In the genomic region with DNA sequence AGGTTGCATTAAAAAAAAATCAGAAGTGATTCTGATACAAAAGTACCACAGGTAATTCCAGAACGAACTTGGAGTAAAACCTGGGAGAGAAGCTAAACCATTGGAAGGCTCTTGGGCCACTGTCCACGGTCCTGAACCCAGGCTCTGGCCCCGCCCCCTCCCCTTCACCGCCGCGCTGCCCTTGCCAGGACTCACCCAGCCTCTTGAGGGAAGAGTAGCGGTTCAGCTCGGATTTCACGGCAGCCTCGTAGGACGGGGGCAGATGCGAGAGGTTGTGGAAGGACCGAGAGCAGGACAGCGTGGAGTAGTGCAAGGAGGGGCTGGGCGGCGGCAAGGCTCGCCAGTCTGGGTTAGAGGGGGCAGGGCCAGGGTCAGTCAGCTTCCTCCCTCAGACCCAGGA, we compare ENCODE assay signal across 1 cellular context.
A peak's percentile ranks its signal among the peaks of the same experiment; 100 is the strongest.
TF ChIP-seq lines count a peak whose summit lies in the region.

No MANE protein-coding gene starts in this region.

TF ChIP-seq in HepG2, 621 proteins besides CTCF, POLR2A, EP300 and RAD21 (continued from another document and continues in another):
- TF ChIP-seq, protein P1, sequence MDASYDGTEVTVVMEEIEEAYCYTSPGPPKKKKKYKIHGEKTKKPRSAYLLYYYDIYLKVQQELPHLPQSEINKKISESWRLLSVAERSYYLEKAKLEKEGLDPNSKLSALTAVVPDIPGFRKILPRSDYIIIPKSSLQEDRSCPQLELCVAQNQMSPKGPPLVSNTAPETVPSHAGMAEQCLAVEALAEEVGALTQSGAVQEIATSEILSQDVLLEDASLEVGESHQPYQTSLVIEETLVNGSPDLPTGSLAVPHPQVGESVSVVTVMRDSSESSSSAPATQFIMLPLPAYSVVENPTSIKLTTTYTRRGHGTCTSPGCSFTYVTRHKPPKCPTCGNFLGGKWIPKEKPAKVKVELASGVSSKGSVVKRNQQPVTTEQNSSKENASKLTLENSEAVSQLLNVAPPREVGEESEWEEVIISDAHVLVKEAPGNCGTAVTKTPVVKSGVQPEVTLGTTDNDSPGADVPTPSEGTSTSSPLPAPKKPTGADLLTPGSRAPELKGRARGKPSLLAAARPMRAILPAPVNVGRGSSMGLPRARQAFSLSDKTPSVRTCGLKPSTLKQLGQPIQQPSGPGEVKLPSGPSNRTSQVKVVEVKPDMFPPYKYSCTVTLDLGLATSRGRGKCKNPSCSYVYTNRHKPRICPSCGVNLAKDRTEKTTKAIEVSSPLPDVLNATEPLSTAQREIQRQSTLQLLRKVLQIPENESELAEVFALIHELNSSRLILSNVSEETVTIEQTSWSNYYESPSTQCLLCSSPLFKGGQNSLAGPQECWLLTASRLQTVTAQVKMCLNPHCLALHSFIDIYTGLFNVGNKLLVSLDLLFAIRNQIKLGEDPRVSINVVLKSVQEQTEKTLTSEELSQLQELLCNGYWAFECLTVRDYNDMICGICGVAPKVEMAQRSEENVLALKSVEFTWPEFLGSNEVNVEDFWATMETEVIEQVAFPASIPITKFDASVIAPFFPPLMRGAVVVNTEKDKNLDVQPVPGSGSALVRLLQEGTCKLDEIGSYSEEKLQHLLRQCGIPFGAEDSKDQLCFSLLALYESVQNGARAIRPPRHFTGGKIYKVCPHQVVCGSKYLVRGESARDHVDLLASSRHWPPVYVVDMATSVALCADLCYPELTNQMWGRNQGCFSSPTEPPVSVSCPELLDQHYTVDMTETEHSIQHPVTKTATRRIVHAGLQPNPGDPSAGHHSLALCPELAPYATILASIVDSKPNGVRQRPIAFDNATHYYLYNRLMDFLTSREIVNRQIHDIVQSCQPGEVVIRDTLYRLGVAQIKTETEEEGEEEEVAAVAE (CRISPR knock-in tag; IDR thresholded peaks at IDR 0.05; ENCODE audit: borderline replicate concordance), result peak; percentile 84
- TF ChIP-seq, protein P2, sequence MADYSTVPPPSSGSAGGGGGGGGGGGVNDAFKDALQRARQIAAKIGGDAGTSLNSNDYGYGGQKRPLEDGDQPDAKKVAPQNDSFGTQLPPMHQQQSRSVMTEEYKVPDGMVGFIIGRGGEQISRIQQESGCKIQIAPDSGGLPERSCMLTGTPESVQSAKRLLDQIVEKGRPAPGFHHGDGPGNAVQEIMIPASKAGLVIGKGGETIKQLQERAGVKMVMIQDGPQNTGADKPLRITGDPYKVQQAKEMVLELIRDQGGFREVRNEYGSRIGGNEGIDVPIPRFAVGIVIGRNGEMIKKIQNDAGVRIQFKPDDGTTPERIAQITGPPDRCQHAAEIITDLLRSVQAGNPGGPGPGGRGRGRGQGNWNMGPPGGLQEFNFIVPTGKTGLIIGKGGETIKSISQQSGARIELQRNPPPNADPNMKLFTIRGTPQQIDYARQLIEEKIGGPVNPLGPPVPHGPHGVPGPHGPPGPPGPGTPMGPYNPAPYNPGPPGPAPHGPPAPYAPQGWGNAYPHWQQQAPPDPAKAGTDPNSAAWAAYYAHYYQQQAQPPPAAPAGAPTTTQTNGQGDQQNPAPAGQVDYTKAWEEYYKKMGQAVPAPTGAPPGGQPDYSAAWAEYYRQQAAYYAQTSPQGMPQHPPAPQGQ (CRISPR knock-in tag; IDR thresholded peaks at IDR 0.05; ENCODE audit: borderline replicate concordance), result no peak
- TF ChIP-seq CENPT (CRISPR knock-in tag; IDR thresholded peaks at IDR 0.05; ENCODE audit: low read depth) (no peak), ZNF264 (CRISPR knock-in tag; IDR thresholded peaks at IDR 0.05) (peak; percentile 25; the same call in 1 of the 2 replicates), ZNF782 (CRISPR knock-in tag; IDR thresholded peaks at IDR 0.05; ENCODE audit: borderline replicate concordance) (no peak), BORCS8-MEF2B (CRISPR knock-in tag; IDR thresholded peaks at IDR 0.05) (peak; percentile 81), ZZZ3 (CRISPR knock-in tag; IDR thresholded peaks at IDR 0.05; ENCODE audit: borderline replicate concordance) (no peak), ISX (CRISPR knock-in tag; conservative IDR thresholded peaks at IDR 0.05) (no peak), ZNF747 (CRISPR knock-in tag; IDR thresholded peaks at IDR 0.05; ENCODE audit: borderline replicate concordance) (no peak), ZNF619 (CRISPR knock-in tag; IDR thresholded peaks at IDR 0.05) (no peak), RFXAP (CRISPR knock-in tag; IDR thresholded peaks at IDR 0.05; ENCODE audit: borderline replicate concordance) (0 out of 2 replicates have a peak, but pooled peaks have one; percentile 25), ZNF33A (CRISPR knock-in tag; IDR thresholded peaks at IDR 0.05; ENCODE audit: borderline replicate concordance) (no peak), MTA3 (CRISPR knock-in tag; IDR thresholded peaks at IDR 0.05) (no peak), ZNF552 (CRISPR knock-in tag; IDR thresholded peaks at IDR 0.05; ENCODE audit: borderline replicate concordance) (no peak), ZNF136 (CRISPR knock-in tag; IDR thresholded peaks at IDR 0.05; ENCODE audit: low read depth) (no peak), ATM (IDR thresholded peaks at IDR 0.05; ENCODE audit: borderline replicate concordance) (no peak), ARNTL (CRISPR knock-in tag; IDR thresholded peaks at IDR 0.05) (0 out of 2 replicates have a peak, but pooled peaks have one; percentile 48), ZNF556 (CRISPR knock-in tag; IDR thresholded peaks at IDR 0.05; ENCODE audit: borderline replicate concordance) (no peak), FOXM1 (CRISPR knock-in tag; IDR thresholded peaks at IDR 0.05) (no peak), ZFP36L1 (CRISPR knock-in tag; IDR thresholded peaks at IDR 0.05) (0 out of 2 replicates have a peak, but pooled peaks have one; percentile 42), RCOR2 (CRISPR knock-in tag; IDR thresholded peaks at IDR 0.05) (no peak), ZNF766 (CRISPR knock-in tag; IDR thresholded peaks at IDR 0.05; ENCODE audit: borderline replicate concordance) (0 out of 2 replicates have a peak, but pooled peaks have one; percentile 36), SMC3 (IDR thresholded peaks at IDR 0.05; ENCODE audit: low read length) (no peak), HNRNPH1 (optimal IDR thresholded peaks at IDR 0.05; ENCODE audit: low read depth, low read length) (no peak), IKZF4 (CRISPR knock-in tag; IDR thresholded peaks at IDR 0.05; ENCODE audit: borderline replicate concordance, low read depth, not compliant biosample characterization) (peak; percentile 49), ELF3 (CRISPR knock-in tag; IDR thresholded peaks at IDR 0.05) (0 out of 2 replicates have a peak, but pooled peaks have one; percentile 56), ZNF180 (CRISPR knock-in tag; IDR thresholded peaks at IDR 0.05; ENCODE audit: borderline replicate concordance, low read depth) (no peak), SYNCRIP (IDR thresholded peaks at IDR 0.05; ENCODE audit: insufficient read depth, low read depth, low read length) (no peak), ZNF543 (CRISPR knock-in tag; IDR thresholded peaks at IDR 0.05) (no peak), ZNF841 (CRISPR knock-in tag; IDR thresholded peaks at IDR 0.05; ENCODE audit: borderline replicate concordance) (no peak), ZNF891 (CRISPR knock-in tag; IDR thresholded peaks at IDR 0.05) (0 out of 2 replicates have a peak, but pooled peaks have one; percentile 55), AGO1 (IDR thresholded peaks at IDR 0.05; ENCODE audit: low read depth, low read length, poor library complexity, severe bottlenecking) (no peak), YEATS4 (CRISPR knock-in tag; IDR thresholded peaks at IDR 0.05; ENCODE audit: borderline replicate concordance) (no peak), XBP1 (CRISPR knock-in tag; IDR thresholded peaks at IDR 0.05) (no peak), ZNF788 (CRISPR knock-in tag; IDR thresholded peaks at IDR 0.05; ENCODE audit: borderline replicate concordance) (no peak), SMAD9 (CRISPR knock-in tag; IDR thresholded peaks at IDR 0.05) (no peak), HOXA5 (CRISPR knock-in tag; IDR thresholded peaks at IDR 0.05) (peak; percentile 92), POLR2AphosphoS2 (IDR thresholded peaks at IDR 0.05; ENCODE audit: low read depth, low read length) (no peak), RBFOX2 (IDR thresholded peaks at IDR 0.05; ENCODE audit: low read depth, low read length) (no peak), NFRKB (IDR thresholded peaks at IDR 0.05) (no peak), ZBTB42 (CRISPR knock-in tag; IDR thresholded peaks at IDR 0.05) (no peak), SP5 (CRISPR knock-in tag; IDR thresholded peaks at IDR 0.05; ENCODE audit: borderline replicate concordance, low read depth) (peak; percentile 62)
- TF ChIP-seq, protein P3, sequence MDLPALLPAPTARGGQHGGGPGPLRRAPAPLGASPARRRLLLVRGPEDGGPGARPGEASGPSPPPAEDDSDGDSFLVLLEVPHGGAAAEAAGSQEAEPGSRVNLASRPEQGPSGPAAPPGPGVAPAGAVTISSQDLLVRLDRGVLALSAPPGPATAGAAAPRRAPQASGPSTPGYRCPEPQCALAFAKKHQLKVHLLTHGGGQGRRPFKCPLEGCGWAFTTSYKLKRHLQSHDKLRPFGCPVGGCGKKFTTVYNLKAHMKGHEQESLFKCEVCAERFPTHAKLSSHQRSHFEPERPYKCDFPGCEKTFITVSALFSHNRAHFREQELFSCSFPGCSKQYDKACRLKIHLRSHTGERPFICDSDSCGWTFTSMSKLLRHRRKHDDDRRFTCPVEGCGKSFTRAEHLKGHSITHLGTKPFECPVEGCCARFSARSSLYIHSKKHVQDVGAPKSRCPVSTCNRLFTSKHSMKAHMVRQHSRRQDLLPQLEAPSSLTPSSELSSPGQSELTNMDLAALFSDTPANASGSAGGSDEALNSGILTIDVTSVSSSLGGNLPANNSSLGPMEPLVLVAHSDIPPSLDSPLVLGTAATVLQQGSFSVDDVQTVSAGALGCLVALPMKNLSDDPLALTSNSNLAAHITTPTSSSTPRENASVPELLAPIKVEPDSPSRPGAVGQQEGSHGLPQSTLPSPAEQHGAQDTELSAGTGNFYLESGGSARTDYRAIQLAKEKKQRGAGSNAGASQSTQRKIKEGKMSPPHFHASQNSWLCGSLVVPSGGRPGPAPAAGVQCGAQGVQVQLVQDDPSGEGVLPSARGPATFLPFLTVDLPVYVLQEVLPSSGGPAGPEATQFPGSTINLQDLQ (CRISPR knock-in tag; IDR thresholded peaks at IDR 0.05), result no peak
- TF ChIP-seq, protein P4, sequence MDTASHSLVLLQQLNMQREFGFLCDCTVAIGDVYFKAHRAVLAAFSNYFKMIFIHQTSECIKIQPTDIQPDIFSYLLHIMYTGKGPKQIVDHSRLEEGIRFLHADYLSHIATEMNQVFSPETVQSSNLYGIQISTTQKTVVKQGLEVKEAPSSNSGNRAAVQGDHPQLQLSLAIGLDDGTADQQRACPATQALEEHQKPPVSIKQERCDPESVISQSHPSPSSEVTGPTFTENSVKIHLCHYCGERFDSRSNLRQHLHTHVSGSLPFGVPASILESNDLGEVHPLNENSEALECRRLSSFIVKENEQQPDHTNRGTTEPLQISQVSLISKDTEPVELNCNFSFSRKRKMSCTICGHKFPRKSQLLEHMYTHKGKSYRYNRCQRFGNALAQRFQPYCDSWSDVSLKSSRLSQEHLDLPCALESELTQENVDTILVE (CRISPR knock-in tag; IDR thresholded peaks at IDR 0.05), result peak; percentile 78
- TF ChIP-seq, protein P5, sequence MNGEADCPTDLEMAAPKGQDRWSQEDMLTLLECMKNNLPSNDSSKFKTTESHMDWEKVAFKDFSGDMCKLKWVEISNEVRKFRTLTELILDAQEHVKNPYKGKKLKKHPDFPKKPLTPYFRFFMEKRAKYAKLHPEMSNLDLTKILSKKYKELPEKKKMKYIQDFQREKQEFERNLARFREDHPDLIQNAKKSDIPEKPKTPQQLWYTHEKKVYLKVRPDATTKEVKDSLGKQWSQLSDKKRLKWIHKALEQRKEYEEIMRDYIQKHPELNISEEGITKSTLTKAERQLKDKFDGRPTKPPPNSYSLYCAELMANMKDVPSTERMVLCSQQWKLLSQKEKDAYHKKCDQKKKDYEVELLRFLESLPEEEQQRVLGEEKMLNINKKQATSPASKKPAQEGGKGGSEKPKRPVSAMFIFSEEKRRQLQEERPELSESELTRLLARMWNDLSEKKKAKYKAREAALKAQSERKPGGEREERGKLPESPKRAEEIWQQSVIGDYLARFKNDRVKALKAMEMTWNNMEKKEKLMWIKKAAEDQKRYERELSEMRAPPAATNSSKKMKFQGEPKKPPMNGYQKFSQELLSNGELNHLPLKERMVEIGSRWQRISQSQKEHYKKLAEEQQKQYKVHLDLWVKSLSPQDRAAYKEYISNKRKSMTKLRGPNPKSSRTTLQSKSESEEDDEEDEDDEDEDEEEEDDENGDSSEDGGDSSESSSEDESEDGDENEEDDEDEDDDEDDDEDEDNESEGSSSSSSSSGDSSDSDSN (CRISPR knock-in tag; IDR thresholded peaks at IDR 0.05), result no peak
- TF ChIP-seq, protein P6, sequence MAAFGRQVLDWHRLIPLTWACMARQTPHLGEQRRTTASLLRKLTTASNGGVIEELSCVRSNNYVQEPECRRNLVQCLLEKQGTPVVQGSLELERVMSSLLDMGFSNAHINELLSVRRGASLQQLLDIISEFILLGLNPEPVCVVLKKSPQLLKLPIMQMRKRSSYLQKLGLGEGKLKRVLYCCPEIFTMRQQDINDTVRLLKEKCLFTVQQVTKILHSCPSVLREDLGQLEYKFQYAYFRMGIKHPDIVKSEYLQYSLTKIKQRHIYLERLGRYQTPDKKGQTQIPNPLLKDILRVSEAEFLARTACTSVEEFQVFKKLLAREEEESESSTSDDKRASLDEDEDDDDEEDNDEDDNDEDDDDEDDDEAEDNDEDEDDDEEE (CRISPR knock-in tag; IDR thresholded peaks at IDR 0.05), result peak; percentile 81
- TF ChIP-seq, protein P7, sequence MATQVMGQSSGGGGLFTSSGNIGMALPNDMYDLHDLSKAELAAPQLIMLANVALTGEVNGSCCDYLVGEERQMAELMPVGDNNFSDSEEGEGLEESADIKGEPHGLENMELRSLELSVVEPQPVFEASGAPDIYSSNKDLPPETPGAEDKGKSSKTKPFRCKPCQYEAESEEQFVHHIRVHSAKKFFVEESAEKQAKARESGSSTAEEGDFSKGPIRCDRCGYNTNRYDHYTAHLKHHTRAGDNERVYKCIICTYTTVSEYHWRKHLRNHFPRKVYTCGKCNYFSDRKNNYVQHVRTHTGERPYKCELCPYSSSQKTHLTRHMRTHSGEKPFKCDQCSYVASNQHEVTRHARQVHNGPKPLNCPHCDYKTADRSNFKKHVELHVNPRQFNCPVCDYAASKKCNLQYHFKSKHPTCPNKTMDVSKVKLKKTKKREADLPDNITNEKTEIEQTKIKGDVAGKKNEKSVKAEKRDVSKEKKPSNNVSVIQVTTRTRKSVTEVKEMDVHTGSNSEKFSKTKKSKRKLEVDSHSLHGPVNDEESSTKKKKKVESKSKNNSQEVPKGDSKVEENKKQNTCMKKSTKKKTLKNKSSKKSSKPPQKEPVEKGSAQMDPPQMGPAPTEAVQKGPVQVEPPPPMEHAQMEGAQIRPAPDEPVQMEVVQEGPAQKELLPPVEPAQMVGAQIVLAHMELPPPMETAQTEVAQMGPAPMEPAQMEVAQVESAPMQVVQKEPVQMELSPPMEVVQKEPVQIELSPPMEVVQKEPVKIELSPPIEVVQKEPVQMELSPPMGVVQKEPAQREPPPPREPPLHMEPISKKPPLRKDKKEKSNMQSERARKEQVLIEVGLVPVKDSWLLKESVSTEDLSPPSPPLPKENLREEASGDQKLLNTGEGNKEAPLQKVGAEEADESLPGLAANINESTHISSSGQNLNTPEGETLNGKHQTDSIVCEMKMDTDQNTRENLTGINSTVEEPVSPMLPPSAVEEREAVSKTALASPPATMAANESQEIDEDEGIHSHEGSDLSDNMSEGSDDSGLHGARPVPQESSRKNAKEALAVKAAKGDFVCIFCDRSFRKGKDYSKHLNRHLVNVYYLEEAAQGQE (IDR thresholded peaks at IDR 0.05; ENCODE audit: borderline replicate concordance in 1 of 2, low read depth in 1 of 2, low read length in 2 of 2), result peak in 1 of 2 experiments; percentile 99
